In genomic region chr7:107032720-107033438, GRCh38 we compare ENCODE assay signal across 1 cellular context.
A peak's percentile ranks its signal among the peaks of the same experiment; 100 is the strongest.
TF ChIP-seq lines count a peak whose summit lies in the region.

No MANE protein-coding gene starts in this region.

TF ChIP-seq in K562, 482 proteins besides CTCF, POLR2A, EP300 and RAD21 (continued from another document and continues in another):
- TF ChIP-seq ARID3A (IDR thresholded peaks at IDR 0.05; ENCODE audit: borderline replicate concordance, low read depth, low read length) (peak; percentile 26; the same call in 1 of the 2 replicates), EHMT2 (IDR thresholded peaks at IDR 0.05) (peak; percentile 43; the same call in 1 of the 2 replicates), TRIM28 (IDR thresholded peaks at IDR 0.05) (0 out of 2 replicates have a peak, but pooled peaks have one; percentile 33), ZNF197 (CRISPR knock-in tag; IDR thresholded peaks at IDR 0.05; ENCODE audit: low read depth) (0 out of 2 replicates have a peak, but pooled peaks have one; percentile 38), NBN (IDR thresholded peaks at IDR 0.05; ENCODE audit: low read depth) (peak; percentile 51), ZNF75A (CRISPR knock-in tag; IDR thresholded peaks at IDR 0.05) (peak; percentile 60; the same call in 1 of the 2 replicates), MYC (IDR thresholded peaks at IDR 0.05; ENCODE audit: low read depth, low read length) (no peak), MYC (CRISPR knock-in tag; IDR thresholded peaks at IDR 0.05; ENCODE audit: borderline replicate concordance, low read depth) (0 out of 2 replicates have a peak, but pooled peaks have one; percentile 3), LCOR (CRISPR knock-in tag; IDR thresholded peaks at IDR 0.05) (0 out of 2 replicates have a peak, but pooled peaks have one; percentile 13), BRD9 (IDR thresholded peaks at IDR 0.05; ENCODE audit: low read depth, partially characterized antibody) (peak; percentile 75), TEAD2 (tag; IDR thresholded peaks at IDR 0.05) (peak; percentile 57; the same call in 1 of the 2 replicates), SMAD4 (CRISPR knock-in tag; conservative IDR thresholded peaks at IDR 0.05) (peak; percentile 43), FOXP1 (CRISPR knock-in tag; IDR thresholded peaks at IDR 0.05) (no peak), NR4A1 (CRISPR knock-in tag; IDR thresholded peaks at IDR 0.05) (0 out of 2 replicates have a peak, but pooled peaks have one; percentile 19), NR4A1 (tag; IDR thresholded peaks at IDR 0.05) (0 out of 2 replicates have a peak, but pooled peaks have one; percentile 15), ZNF592 (IDR thresholded peaks at IDR 0.05) (peak; percentile 68), SOX6 (IDR thresholded peaks at IDR 0.05) (peak; percentile 54; the same call in 1 of the 2 replicates), MEF2D (tag; conservative IDR thresholded peaks at IDR 0.05; ENCODE audit: low read depth) (0 out of 2 replicates have a peak, but pooled peaks have one; percentile 21), NFE2 (IDR thresholded peaks at IDR 0.05; ENCODE audit: low read depth) (0 out of 2 replicates have a peak, but pooled peaks have one; percentile 4), TAL1 (IDR thresholded peaks at IDR 0.05) (peak; percentile 17; the same call in 1 of the 2 replicates), FOSL1 (tag; conservative IDR thresholded peaks at IDR 0.05) (no peak), SMARCA4 (IDR thresholded peaks at IDR 0.05) (peak; percentile 38), SMAD1 (IDR thresholded peaks at IDR 0.05; ENCODE audit: low read depth, low read length, partially characterized antibody) (no peak), CHCHD3 (CRISPR knock-in tag; IDR thresholded peaks at IDR 0.05) (0 out of 2 replicates have a peak, but pooled peaks have one; percentile 48), MTF1 (CRISPR knock-in tag; IDR thresholded peaks at IDR 0.05; ENCODE audit: borderline replicate concordance) (0 out of 2 replicates have a peak, but pooled peaks have one; percentile 52), JUND (IDR thresholded peaks at IDR 0.05; ENCODE audit: borderline replicate concordance, low read depth, low read length) (peak; percentile 49; the same call in 1 of the 2 replicates), JUND (tag; IDR thresholded peaks at IDR 0.05; ENCODE audit: borderline replicate concordance, low read depth, low read length) (no peak), SIN3B (IDR thresholded peaks at IDR 0.05; ENCODE audit: low read depth) (no peak), MAFK (IDR thresholded peaks at IDR 0.05; ENCODE audit: low read length) (0 out of 2 replicates have a peak, but pooled peaks have one; percentile 2), ADNP (tag; IDR thresholded peaks at IDR 0.05) (0 out of 2 replicates have a peak, but pooled peaks have one; percentile 20), GATAD2B (IDR thresholded peaks at IDR 0.05; ENCODE audit: borderline replicate concordance) (0 out of 2 replicates have a peak, but pooled peaks have one; percentile 24), RB1 (IDR thresholded peaks at IDR 0.05; ENCODE audit: low read depth) (no peak), ESRRA (IDR thresholded peaks at IDR 0.05; ENCODE audit: borderline replicate concordance, low read depth) (no peak), CREM (IDR thresholded peaks at IDR 0.05; ENCODE audit: low read depth) (no peak), NR2C2 (CRISPR knock-in tag; IDR thresholded peaks at IDR 0.05) (no peak), NR2C2 (tag; IDR thresholded peaks at IDR 0.05) (peak; percentile 53)
- TF ChIP-seq, protein P1, sequence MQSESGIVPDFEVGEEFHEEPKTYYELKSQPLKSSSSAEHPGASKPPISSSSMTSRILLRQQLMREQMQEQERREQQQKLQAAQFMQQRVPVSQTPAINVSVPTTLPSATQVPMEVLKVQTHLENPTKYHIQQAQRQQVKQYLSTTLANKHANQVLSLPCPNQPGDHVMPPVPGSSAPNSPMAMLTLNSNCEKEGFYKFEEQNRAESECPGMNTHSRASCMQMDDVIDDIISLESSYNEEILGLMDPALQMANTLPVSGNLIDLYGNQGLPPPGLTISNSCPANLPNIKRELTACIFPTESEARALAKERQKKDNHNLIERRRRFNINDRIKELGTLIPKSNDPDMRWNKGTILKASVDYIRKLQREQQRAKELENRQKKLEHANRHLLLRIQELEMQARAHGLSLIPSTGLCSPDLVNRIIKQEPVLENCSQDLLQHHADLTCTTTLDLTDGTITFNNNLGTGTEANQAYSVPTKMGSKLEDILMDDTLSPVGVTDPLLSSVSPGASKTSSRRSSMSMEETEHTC (IDR thresholded peaks at IDR 0.05), result no peak
- TF ChIP-seq, protein P2, sequence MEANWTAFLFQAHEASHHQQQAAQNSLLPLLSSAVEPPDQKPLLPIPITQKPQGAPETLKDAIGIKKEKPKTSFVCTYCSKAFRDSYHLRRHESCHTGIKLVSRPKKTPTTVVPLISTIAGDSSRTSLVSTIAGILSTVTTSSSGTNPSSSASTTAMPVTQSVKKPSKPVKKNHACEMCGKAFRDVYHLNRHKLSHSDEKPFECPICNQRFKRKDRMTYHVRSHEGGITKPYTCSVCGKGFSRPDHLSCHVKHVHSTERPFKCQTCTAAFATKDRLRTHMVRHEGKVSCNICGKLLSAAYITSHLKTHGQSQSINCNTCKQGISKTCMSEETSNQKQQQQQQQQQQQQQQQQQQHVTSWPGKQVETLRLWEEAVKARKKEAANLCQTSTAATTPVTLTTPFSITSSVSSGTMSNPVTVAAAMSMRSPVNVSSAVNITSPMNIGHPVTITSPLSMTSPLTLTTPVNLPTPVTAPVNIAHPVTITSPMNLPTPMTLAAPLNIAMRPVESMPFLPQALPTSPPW (CRISPR knock-in tag; IDR thresholded peaks at IDR 0.05), result 0 out of 2 replicates have a peak, but pooled peaks have one; percentile 8
- TF ChIP-seq, protein P3, sequence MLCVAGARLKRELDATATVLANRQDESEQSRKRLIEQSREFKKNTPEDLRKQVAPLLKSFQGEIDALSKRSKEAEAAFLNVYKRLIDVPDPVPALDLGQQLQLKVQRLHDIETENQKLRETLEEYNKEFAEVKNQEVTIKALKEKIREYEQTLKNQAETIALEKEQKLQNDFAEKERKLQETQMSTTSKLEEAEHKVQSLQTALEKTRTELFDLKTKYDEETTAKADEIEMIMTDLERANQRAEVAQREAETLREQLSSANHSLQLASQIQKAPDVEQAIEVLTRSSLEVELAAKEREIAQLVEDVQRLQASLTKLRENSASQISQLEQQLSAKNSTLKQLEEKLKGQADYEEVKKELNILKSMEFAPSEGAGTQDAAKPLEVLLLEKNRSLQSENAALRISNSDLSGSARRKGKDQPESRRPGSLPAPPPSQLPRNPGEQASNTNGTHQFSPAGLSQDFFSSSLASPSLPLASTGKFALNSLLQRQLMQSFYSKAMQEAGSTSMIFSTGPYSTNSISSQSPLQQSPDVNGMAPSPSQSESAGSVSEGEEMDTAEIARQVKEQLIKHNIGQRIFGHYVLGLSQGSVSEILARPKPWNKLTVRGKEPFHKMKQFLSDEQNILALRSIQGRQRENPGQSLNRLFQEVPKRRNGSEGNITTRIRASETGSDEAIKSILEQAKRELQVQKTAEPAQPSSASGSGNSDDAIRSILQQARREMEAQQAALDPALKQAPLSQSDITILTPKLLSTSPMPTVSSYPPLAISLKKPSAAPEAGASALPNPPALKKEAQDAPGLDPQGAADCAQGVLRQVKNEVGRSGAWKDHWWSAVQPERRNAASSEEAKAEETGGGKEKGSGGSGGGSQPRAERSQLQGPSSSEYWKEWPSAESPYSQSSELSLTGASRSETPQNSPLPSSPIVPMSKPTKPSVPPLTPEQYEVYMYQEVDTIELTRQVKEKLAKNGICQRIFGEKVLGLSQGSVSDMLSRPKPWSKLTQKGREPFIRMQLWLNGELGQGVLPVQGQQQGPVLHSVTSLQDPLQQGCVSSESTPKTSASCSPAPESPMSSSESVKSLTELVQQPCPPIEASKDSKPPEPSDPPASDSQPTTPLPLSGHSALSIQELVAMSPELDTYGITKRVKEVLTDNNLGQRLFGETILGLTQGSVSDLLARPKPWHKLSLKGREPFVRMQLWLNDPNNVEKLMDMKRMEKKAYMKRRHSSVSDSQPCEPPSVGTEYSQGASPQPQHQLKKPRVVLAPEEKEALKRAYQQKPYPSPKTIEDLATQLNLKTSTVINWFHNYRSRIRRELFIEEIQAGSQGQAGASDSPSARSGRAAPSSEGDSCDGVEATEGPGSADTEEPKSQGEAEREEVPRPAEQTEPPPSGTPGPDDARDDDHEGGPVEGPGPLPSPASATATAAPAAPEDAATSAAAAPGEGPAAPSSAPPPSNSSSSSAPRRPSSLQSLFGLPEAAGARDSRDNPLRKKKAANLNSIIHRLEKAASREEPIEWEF (CRISPR knock-in tag; IDR thresholded peaks at IDR 0.05), result peak; percentile 45; the same call in 1 of the 2 replicates
- TF ChIP-seq, protein P4, sequence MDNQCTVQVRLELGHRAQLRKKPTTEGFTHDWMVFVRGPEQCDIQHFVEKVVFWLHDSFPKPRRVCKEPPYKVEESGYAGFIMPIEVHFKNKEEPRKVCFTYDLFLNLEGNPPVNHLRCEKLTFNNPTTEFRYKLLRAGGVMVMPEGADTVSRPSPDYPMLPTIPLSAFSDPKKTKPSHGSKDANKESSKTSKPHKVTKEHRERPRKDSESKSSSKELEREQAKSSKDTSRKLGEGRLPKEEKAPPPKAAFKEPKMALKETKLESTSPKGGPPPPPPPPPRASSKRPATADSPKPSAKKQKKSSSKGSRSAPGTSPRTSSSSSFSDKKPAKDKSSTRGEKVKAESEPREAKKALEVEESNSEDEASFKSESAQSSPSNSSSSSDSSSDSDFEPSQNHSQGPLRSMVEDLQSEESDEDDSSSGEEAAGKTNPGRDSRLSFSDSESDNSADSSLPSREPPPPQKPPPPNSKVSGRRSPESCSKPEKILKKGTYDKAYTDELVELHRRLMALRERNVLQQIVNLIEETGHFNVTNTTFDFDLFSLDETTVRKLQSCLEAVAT (IDR thresholded peaks at IDR 0.05), result peak in 1 of 2 experiments; percentile 83; a peak in 2 of 4 replicates
- TF ChIP-seq, protein P5, sequence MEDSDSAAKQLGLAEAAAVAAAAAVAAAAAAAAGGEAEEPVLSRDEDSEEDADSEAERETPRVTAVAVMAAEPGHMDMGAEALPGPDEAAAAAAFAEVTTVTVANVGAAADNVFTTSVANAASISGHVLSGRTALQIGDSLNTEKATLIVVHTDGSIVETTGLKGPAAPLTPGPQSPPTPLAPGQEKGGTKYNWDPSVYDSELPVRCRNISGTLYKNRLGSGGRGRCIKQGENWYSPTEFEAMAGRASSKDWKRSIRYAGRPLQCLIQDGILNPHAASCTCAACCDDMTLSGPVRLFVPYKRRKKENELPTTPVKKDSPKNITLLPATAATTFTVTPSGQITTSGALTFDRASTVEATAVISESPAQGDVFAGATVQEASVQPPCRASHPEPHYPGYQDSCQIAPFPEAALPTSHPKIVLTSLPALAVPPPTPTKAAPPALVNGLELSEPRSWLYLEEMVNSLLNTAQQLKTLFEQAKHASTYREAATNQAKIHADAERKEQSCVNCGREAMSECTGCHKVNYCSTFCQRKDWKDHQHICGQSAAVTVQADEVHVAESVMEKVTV (CRISPR knock-in tag; IDR thresholded peaks at IDR 0.05), result 0 out of 2 replicates have a peak, but pooled peaks have one; percentile 8
- TF ChIP-seq, protein P6, sequence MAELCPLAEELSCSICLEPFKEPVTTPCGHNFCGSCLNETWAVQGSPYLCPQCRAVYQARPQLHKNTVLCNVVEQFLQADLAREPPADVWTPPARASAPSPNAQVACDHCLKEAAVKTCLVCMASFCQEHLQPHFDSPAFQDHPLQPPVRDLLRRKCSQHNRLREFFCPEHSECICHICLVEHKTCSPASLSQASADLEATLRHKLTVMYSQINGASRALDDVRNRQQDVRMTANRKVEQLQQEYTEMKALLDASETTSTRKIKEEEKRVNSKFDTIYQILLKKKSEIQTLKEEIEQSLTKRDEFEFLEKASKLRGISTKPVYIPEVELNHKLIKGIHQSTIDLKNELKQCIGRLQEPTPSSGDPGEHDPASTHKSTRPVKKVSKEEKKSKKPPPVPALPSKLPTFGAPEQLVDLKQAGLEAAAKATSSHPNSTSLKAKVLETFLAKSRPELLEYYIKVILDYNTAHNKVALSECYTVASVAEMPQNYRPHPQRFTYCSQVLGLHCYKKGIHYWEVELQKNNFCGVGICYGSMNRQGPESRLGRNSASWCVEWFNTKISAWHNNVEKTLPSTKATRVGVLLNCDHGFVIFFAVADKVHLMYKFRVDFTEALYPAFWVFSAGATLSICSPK (IDR thresholded peaks at IDR 0.05; ENCODE audit: borderline replicate concordance), result peak; percentile 83; the same call in 1 of the 2 replicates
